24 cellular contexts compared by ENCODE assay signal in the genomic region with DNA sequence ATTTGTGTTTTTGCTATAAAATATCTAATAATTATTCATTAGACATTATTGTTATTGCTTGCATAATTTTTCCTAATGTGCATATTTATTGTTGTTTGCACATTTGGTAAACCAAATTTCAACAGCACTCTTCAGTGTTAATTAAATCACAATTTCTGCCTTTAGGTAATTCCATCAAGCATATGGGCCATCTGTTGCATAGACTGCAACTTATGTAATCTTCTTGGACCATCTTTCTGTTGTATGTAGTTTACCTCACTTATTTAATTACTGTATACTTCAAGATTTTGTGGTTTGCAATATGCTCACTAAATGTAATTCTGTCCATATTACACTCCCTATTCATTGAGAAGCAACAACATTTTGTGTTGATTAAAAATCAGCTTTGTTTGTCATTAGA.
DNase-seq lines count a peak whose midpoint lies in the region; ATAC-seq and TF ChIP-seq lines count a peak whose summit lies in the region.
"Had no signal": no experiment of that assay in that cellular context is flagged by ENCODE, and none has a peak within 500 bp of the region (broad histone marks: within the 10 kb centered on the region; RNA-seq: fewer than 3 reads in every experiment).

No MANE protein-coding gene starts in this region.

- H3K36me3 Mint-ChIP-seq in CD8-positive, alpha-beta T cell: no peaks in the 10 kb centered on the region
- H3K36me3 Mint-ChIP-seq: CD8-positive, alpha-beta memory T cell had no signal

- CTCF ChIA-PET in CD8-positive, alpha-beta T cell (lab: Charles Lee): no interaction called here

- H3K4me3 Mint-ChIP-seq in CD8-positive, alpha-beta T cell: no peak overlapping the region
- H3K4me3 Mint-ChIP-seq: B cell; CD4-positive, alpha-beta T cell; CD8-positive, alpha-beta memory T cell had no signal

- H3K9me2 ChIP-seq in GM23248 (ENCODE audit: insufficient read depth): no peaks in the 10 kb centered on the region

- POLR2A ChIA-PET in CD8-positive, alpha-beta T cell (lab: Charles Lee): no interaction called here

- no peak overlapping the region for H2AFZ ChIP-seq in GM23248

- H3K4me2 ChIP-seq in GM23248 (ENCODE audit: unreplicated experiment): no peak overlapping the region
- H3K4me2 ChIP-seq: BLaER1 treated with 17β-estradiol and CSF1 and Interleukin-3, amounts not matched to agents 10 nM and 100 nM had no signal

- no peak overlapping the region for H3K27ac Mint-ChIP-seq in CD8-positive, alpha-beta T cell
- H3K27ac Mint-ChIP-seq: B cell; CD4-positive, alpha-beta T cell; CD8-positive, alpha-beta memory T cell had no signal

- H3K9me3 Mint-ChIP-seq in CD8-positive, alpha-beta T cell: peaks cover 17% of the 10 kb centered on the region

- no peak overlapping the region for H3K27ac ChIP-seq in CD8-positive, alpha-beta T cell (ENCODE audit: low read depth, low read length)
- no peak overlapping the region for H3K27ac ChIP-seq in GM23248
- H3K27ac ChIP-seq: BLaER1 treated with 17β-estradiol and CSF1 and Interleukin-3, amounts not matched to agents 10 nM and 100 nM; C4-2B had no signal

- intact Hi-C loops in CD8-positive, alpha-beta T cell (cut with DNase I, micrococcal nuclease): no loop called here

- no peak overlapping the region for H3K9ac ChIP-seq in GM23248
- H3K9ac ChIP-seq: BLaER1 treated with 17β-estradiol and CSF1 and Interleukin-3, amounts not matched to agents 10 nM and 100 nM had no signal

- H3F3A ChIP-seq in GM23248 (ENCODE audit: insufficient read depth): no peaks in the 10 kb centered on the region

- no peaks in the 10 kb centered on the region for H4K20me1 ChIP-seq in GM23248 (ENCODE audit: insufficient read depth)
- H4K20me1 ChIP-seq: BLaER1 treated with 17β-estradiol and CSF1 and Interleukin-3, amounts not matched to agents 10 nM and 100 nM had no signal

- no peak for TF ChIP-seq CTCF in CD8-positive, alpha-beta T cell (IDR thresholded peaks at IDR 0.05)

- in situ Hi-C loops in GM23248 (cut with MboI): no loop called here

- H3K27me3 Mint-ChIP-seq in CD8-positive, alpha-beta T cell (ENCODE audit: low read depth): no peaks in the 10 kb centered on the region
- H3K27me3 Mint-ChIP-seq: B cell; CD4-positive, alpha-beta T cell had no signal

- H3K4me3 ChIP-seq in CD8-positive, alpha-beta T cell (ENCODE audit: low read depth, low read length): no peak overlapping the region
- no peak overlapping the region for H3K4me3 ChIP-seq in GM23248
- H3K4me3 ChIP-seq: BLaER1 treated with 17β-estradiol and CSF1 and Interleukin-3, amounts not matched to agents 10 nM and 100 nM; GM12878 had no signal

- H3K36me3 ChIP-seq in CD8-positive, alpha-beta T cell (ENCODE audit: insufficient read depth, low read length): no peaks in the 10 kb centered on the region
- no peaks in the 10 kb centered on the region for H3K36me3 ChIP-seq in GM23248 (ENCODE audit: low read depth)
- H3K36me3 ChIP-seq: BLaER1 treated with 17β-estradiol and CSF1 and Interleukin-3, amounts not matched to agents 10 nM and 100 nM had no signal

- ATAC-seq in SK-N-SH treated with all-trans-retinoic acid at 6 μM for 48 hours: no peak
- ATAC-seq in CD8-positive, alpha-beta T cell: no peak
- ATAC-seq: GM12878 had no signal

- no peaks in the 10 kb centered on the region for H3K9me3 ChIP-seq in CD8-positive, alpha-beta T cell (ENCODE audit: low read length)
- no peaks in the 10 kb centered on the region for H3K9me3 ChIP-seq in GM23248 (ENCODE audit: low read depth)
- H3K9me3 ChIP-seq: BLaER1 treated with 17β-estradiol and CSF1 and Interleukin-3, amounts not matched to agents 10 nM and 100 nM had no signal

- H3K79me2 ChIP-seq in GM23248 (ENCODE audit: insufficient read depth): no peaks in the 10 kb centered on the region

- no peaks in the 10 kb centered on the region for H3K27me3 ChIP-seq in CD8-positive, alpha-beta T cell (ENCODE audit: insufficient read depth, low read length)
- no peaks in the 10 kb centered on the region for H3K27me3 ChIP-seq in GM23248 (replicated peaks; ENCODE audit: insufficient read depth)
- H3K27me3 ChIP-seq: BLaER1 treated with 17β-estradiol and CSF1 and Interleukin-3, amounts not matched to agents 10 nM and 100 nM had no signal

- H3K4me1 ChIP-seq in CD8-positive, alpha-beta T cell (ENCODE audit: insufficient read depth, low read length): no peaks in the 10 kb centered on the region
- no peaks in the 10 kb centered on the region for H3K4me1 ChIP-seq in GM23248 (ENCODE audit: insufficient read depth)
- H3K4me1 ChIP-seq: BLaER1 treated with 17β-estradiol and CSF1 and Interleukin-3, amounts not matched to agents 10 nM and 100 nM had no signal

- H3K4me1 Mint-ChIP-seq in CD8-positive, alpha-beta T cell (ENCODE audit: low read depth): no peaks in the 10 kb centered on the region
- H3K4me1 Mint-ChIP-seq: B cell; CD8-positive, alpha-beta memory T cell had no signal

- DNase-seq in NCI-H82 (lab: John Stamatoyannopoulos, UW) (peak; percentile 64), NCI-H82 treated with DMSO at 0.1 percent for 48 hours (lab: John Stamatoyannopoulos, UW; ENCODE audit: unreplicated experiment) (no peak), SK-N-DZ (ENCODE audit: low spot score) (peak; percentile 69), GM23248 (no peak)
- DNase-seq in CD8-positive, alpha-beta T cell: no peak
- no peak for DNase-seq in activated CD4-positive, CD25-positive, alpha-beta regulatory T cell (lab: John Stamatoyannopoulos, UW)
- DNase-seq: 8988T; ACHN; AML-193; CD4-positive, alpha-beta T cell; CD8-positive, alpha-beta memory T cell; COR-L47; DMS 273 treated with DMSO at 0.1 percent for 48 hours; DMS153; DMS53; DMS79; DND-41; EL; GDM1 had no signal

TF ChIP-seq in SK-N-SH treated with all-trans-retinoic acid at 6 μM for 48 hours, 23 proteins besides CTCF, POLR2A, EP300 and RAD21:
- TF ChIP-seq PATZ1 (CRISPR knock-in tag; IDR thresholded peaks at IDR 0.05; ENCODE audit: borderline replicate concordance): no peak
- TF ChIP-seq TCF4 (CRISPR knock-in tag; IDR thresholded peaks at IDR 0.05; ENCODE audit: borderline replicate concordance): peak; percentile 58; the same call in 1 of the 2 replicates
- no peak for TF ChIP-seq CSRNP3 (CRISPR knock-in tag; IDR thresholded peaks at IDR 0.05)

Comparison
In these comparisons a context has a peak if more than half of its experiments do, and no peak if none do; other contexts are left out.
1. DNase-seq: peak in NCI-H82 (single experiment) and SK-N-DZ (single experiment); none in NCI-H82 treated with DMSO at 0.1 percent for 48 hours (single experiment), CD8-positive, alpha-beta T cell (0 of 7), activated CD4-positive, CD25-positive, alpha-beta regulatory T cell (0 of 4) and GM23248 (single experiment).